Comparison of ENCODE assay signal across 8 cellular contexts in genomic region chr5:140073296-140073695, GRCh38. TPM values are rescaled to one million over a fixed set of nuclear protein-coding genes. Genes with fewer than 3 reads are reported as not detected.
A peak's percentile ranks its signal among the peaks of the same experiment; 100 is the strongest.
DNase-seq lines count a peak whose midpoint lies in the region; ATAC-seq, FAIRE-seq and TF ChIP-seq lines count a peak whose summit lies in the region.

No MANE protein-coding gene starts in this region.

- no peak for ATAC-seq in stimulated activated naive CD8-positive, alpha-beta T cell treated with anti-CD3 and anti-CD28 coated beads, Interleukin-15, Interleukin-2, amounts not matched to agents 100 U/mL and 50 U/mL, for 24 hours

- FAIRE-seq in GM18507 (lab: Jason Lieb, UNC): peak; percentile 41

- WGBS in adrenal gland, 4 donors: 7 to 10% (median 8%) methylated on average over 4 of the region's 4 CpGs

- no peaks in the 10 kb centered on the region for H3K9me3 ChIP-seq in adrenal gland (replicated peaks in 1 of 3)

- no peaks in the 10 kb centered on the region for H3K27me3 ChIP-seq in adrenal gland

- no peaks in the 10 kb centered on the region for H3K36me3 ChIP-seq in adrenal gland (replicated peaks in 1 of 2)

- no peak for TF ChIP-seq POLR2A in adrenal gland (IDR thresholded peaks at IDR 0.05)

- intact Hi-C loops in adrenal gland (cut with DNase I): loop anchor here (5.0 to 10.0 kb wide), 2 partner anchors 74 to 272 kb away; partner anchors contain the start of gene HBEGF (in 1 of the 2)

- no peak overlapping the region for H3K4me3 ChIP-seq in adrenal gland

- in situ Hi-C loops in ACHN (cut with HindIII; ENCODE audit: low pct_ligation_motif_present, low pct_unique_long_range_greater_than_20kb, low sequenced_read_pairs): no loop called here

- no peak overlapping the region for H3K27ac ChIP-seq in adrenal gland

- H3K4me1 ChIP-seq in adrenal gland (replicated peaks in 1 of 2): no peaks in the 10 kb centered on the region

- DNase-seq in ACHN (peak; percentile 13), GM18507 (ENCODE audit: extremely low spot score, insufficient read length, low read depth) (no peak), adrenal gland (no peak), left kidney (ENCODE audit: low read depth, low spot score) (peak; percentile 8), amniotic stem cell (lab: John Stamatoyannopoulos, UW) (no peak), NCI-H1092 treated with DMSO at 0.1 percent for 48 hours (lab: John Stamatoyannopoulos, UW) (no peak)
- DNase-seq in stimulated activated naive CD8-positive, alpha-beta T cell treated with anti-CD3 and anti-CD28 coated beads, Interleukin-15, Interleukin-2, amounts not matched to agents 100 U/mL and 50 U/mL, for 24 hours: no peak
- DNase-seq in NK-92 treated with Interleukin-12 subunit alpha and Interleukin-12 subunit beta, amount 100 ng/mL, for 24 hours (lab: John Stamatoyannopoulos, UW): no peak

- peak; percentile 51 to 84 (median 70) for TF ChIP-seq CTCF in adrenal gland (IDR thresholded peaks at IDR 0.05)

RNA-seq across cellular contexts. Expression of gene NRG2, which starts 30.2 kb away (rescaled TPM):
- total RNA-seq in adrenal gland: 10 to 100 TPM in 5 of 8 donors, 1 to 10 TPM in 3; 5.1 to 16.7 (median 11.0) TPM
- polyA plus RNA-seq in adrenal gland: 1 to 10 TPM; 5.0 to 6.5 (median 5.0) TPM

RNA-seq across cellular contexts. Expression of gene PURA, which starts 40.6 kb away (rescaled TPM):
- total RNA-seq in adrenal gland: 10 to 100 TPM; 19.0 to 37.0 (median 25.4) TPM
- polyA plus RNA-seq in adrenal gland: 10 to 100 TPM in 1 of 3 donors, 1 to 10 TPM in 2; 4.9 to 14.0 (median 10.0) TPM

RNA-seq across cellular contexts. Expression of gene IGIP, which starts 52.4 kb away (rescaled TPM):
- 10 to 100 TPM in 7 of 8 donors, 1 to 10 TPM in 1; 8.8 to 25.9 (median 13.8) TPM for total RNA-seq in adrenal gland
- 10 to 100 TPM in 2 of 3 donors, 1 to 10 TPM in 1; 5.6 to 14.8 (median 10.9) TPM for polyA plus RNA-seq in adrenal gland

Comparison
In these comparisons a context has a peak if more than half of its experiments do, and no peak if none do; other contexts are left out.
1. DNase-seq: peak in ACHN (single experiment) and left kidney (single experiment); none in GM18507 (single experiment), adrenal gland (0 of 7), amniotic stem cell (single experiment), stimulated activated naive CD8-positive, alpha-beta T cell treated with anti-CD3 and anti-CD28 coated beads, Interleukin-15, Interleukin-2, amounts not matched to agents 100 U/mL and 50 U/mL, for 24 hours (single experiment), NK-92 treated with Interleukin-12 subunit alpha and Interleukin-12 subunit beta, amount 100 ng/mL, for 24 hours (single experiment) and NCI-H1092 treated with DMSO at 0.1 percent for 48 hours (single experiment).